Comparison of ENCODE assay signal across 10 cellular contexts in genomic region chr7:108578937-108579336, GRCh38.
"Had no signal": no experiment of that assay in that cellular context is flagged by ENCODE, and none has a peak within 500 bp of the region (broad histone marks: within the 10 kb centered on the region; RNA-seq: fewer than 3 reads in every experiment).

No MANE protein-coding gene starts in this region.

- H2AFZ ChIP-seq: GM23248 had no signal

- H3K4me3 Mint-ChIP-seq: HFFc6, IgD-negative memory B cell had no signal

- H3K4me1 ChIP-seq: HAP-1 had no signal

- H3K9me3 ChIP-seq: HAP-1 had no signal

- H3K27me3 Mint-ChIP-seq: IgD-negative memory B cell had no signal

- H3K9me3 Mint-ChIP-seq: HFFc6 had no signal

- ATAC-seq: HCT116 had no signal

- H3K27ac ChIP-seq: GM23248, HL-60 had no signal

- FAIRE-seq: HepG2 had no signal

- H3K9ac ChIP-seq: GM23248 had no signal

- H3K4me3 ChIP-seq: GM23248, HAP-1 had no signal

- DNase-seq: GM23248, GOT3, H7, HFFc6, KG1 had no signal

- H3K27ac Mint-ChIP-seq: HFFc6, IgD-negative memory B cell had no signal
